Comparison of ENCODE assay signal across 2 cellular contexts in genomic region chr11:78400116-78400515, GRCh38.
TF ChIP-seq lines count a peak whose summit lies in the region.

No MANE protein-coding gene starts in this region.

TF ChIP-seq in IMR-90, 13 proteins besides CTCF, POLR2A, EP300 and RAD21:
- TF ChIP-seq CHD1 (IDR thresholded peaks at IDR 0.05; ENCODE audit: low read depth, low read length) (no peak), FOS (IDR thresholded peaks at IDR 0.05; ENCODE audit: low read depth, low read length) (no peak), MAZ (IDR thresholded peaks at IDR 0.05; ENCODE audit: borderline replicate concordance, low read depth, low read length) (no peak), MXI1 (IDR thresholded peaks at IDR 0.05; ENCODE audit: borderline replicate concordance, low read depth, low read length) (no peak), USF2 (IDR thresholded peaks at IDR 0.05; ENCODE audit: low read depth, low read length) (no peak), BHLHE40 (IDR thresholded peaks at IDR 0.05; ENCODE audit: low read depth, low read length) (no peak), SMC3 (IDR thresholded peaks at IDR 0.05; ENCODE audit: low read depth, low read length) (no peak), RCOR1 (IDR thresholded peaks at IDR 0.05; ENCODE audit: insufficient replicate concordance, low read length) (no peak), ELK1 (IDR thresholded peaks at IDR 0.05; ENCODE audit: borderline replicate concordance, low read depth, low read length) (no peak), RFX5 (IDR thresholded peaks at IDR 0.05; ENCODE audit: low read depth, low read length) (no peak), NFE2L2 (IDR thresholded peaks at IDR 0.05; ENCODE audit: low read depth, low read length) (no peak), MAFK (IDR thresholded peaks at IDR 0.05; ENCODE audit: low read depth, low read length) (no peak), CEBPB (IDR thresholded peaks at IDR 0.05; ENCODE audit: low read depth, low read length) (no peak)

TF ChIP-seq in K562, 482 proteins besides CTCF, POLR2A, EP300 and RAD21 (continues in another document):
- peak; percentile 44; the same call in 1 of the 2 replicates for TF ChIP-seq L3MBTL2 (IDR thresholded peaks at IDR 0.05)
- 0 out of 2 replicates have a peak, but pooled peaks have one; percentile 14 for TF ChIP-seq GATAD2A (IDR thresholded peaks at IDR 0.05)
- no peak for TF ChIP-seq HOMEZ (CRISPR knock-in tag; IDR thresholded peaks at IDR 0.05)
- peak; percentile 96 for TF ChIP-seq MECOM (CRISPR knock-in tag; IDR thresholded peaks at IDR 0.05)
- no peak for TF ChIP-seq ZNF668 (CRISPR knock-in tag; IDR thresholded peaks at IDR 0.05)
- TF ChIP-seq PBX2 (CRISPR knock-in tag; IDR thresholded peaks at IDR 0.05; ENCODE audit: low read depth): no peak
- 0 out of 2 replicates have a peak, but pooled peaks have one; percentile 21 for TF ChIP-seq PBX2 (tag; conservative IDR thresholded peaks at IDR 0.05; ENCODE audit: low read depth)
- peak; percentile 10; the same call in 1 of the 2 replicates for TF ChIP-seq TAL1 (IDR thresholded peaks at IDR 0.05)
- no peak for TF ChIP-seq RFX1 (IDR thresholded peaks at IDR 0.05)
- peak; percentile 63 for TF ChIP-seq MYC (IDR thresholded peaks at IDR 0.05; ENCODE audit: low read depth, low read length)
- no peak for TF ChIP-seq MYC (CRISPR knock-in tag; IDR thresholded peaks at IDR 0.05; ENCODE audit: borderline replicate concordance, low read depth)
- peak in 1 of 2 experiments; percentile 38; a peak in 1 of 4 replicates for TF ChIP-seq RCOR1 (IDR thresholded peaks at IDR 0.05; ENCODE audit: borderline replicate concordance in 1 of 2, low read depth in 2 of 2, low read length in 2 of 2)
- peak; percentile 59; the same call in 1 of the 2 replicates for TF ChIP-seq HDAC2 (IDR thresholded peaks at IDR 0.05)
- TF ChIP-seq NCOR1 (IDR thresholded peaks at IDR 0.05): peak; percentile 37; the same call in 1 of the 2 replicates
- peak; percentile 47 for TF ChIP-seq TCF3 (CRISPR knock-in tag; IDR thresholded peaks at IDR 0.05)
- peak; percentile 36; the same call in 1 of the 2 replicates for TF ChIP-seq STAT5A (IDR thresholded peaks at IDR 0.05; ENCODE audit: borderline replicate concordance, low read length)
- TF ChIP-seq MEIS2 (IDR thresholded peaks at IDR 0.05; ENCODE audit: partially characterized antibody): peak; percentile 92
- TF ChIP-seq TEAD4 (IDR thresholded peaks at IDR 0.05; ENCODE audit: low read length): peak; percentile 54; the same call in 1 of the 2 replicates
- no peak for TF ChIP-seq TEAD4 (CRISPR knock-in tag; IDR thresholded peaks at IDR 0.05; ENCODE audit: borderline replicate concordance)
- no peak for TF ChIP-seq ESRRA (IDR thresholded peaks at IDR 0.05; ENCODE audit: borderline replicate concordance, low read depth)
- peak; percentile 92 to 99 for TF ChIP-seq SRF (CRISPR knock-in tag; IDR thresholded peaks at IDR 0.05)
- TF ChIP-seq ZNF395 (CRISPR knock-in tag; IDR thresholded peaks at IDR 0.05): 0 out of 2 replicates have a peak, but pooled peaks have one; percentile 40
- TF ChIP-seq ZNF184 (CRISPR knock-in tag; IDR thresholded peaks at IDR 0.05): no peak
- peak; percentile 52; the same call in 1 of the 2 replicates for TF ChIP-seq CTBP1 (IDR thresholded peaks at IDR 0.05; ENCODE audit: borderline replicate concordance)
- TF ChIP-seq MGA (IDR thresholded peaks at IDR 0.05): 0 out of 2 replicates have a peak, but pooled peaks have one; percentile 14
- 0 out of 2 replicates have a peak, but pooled peaks have one; percentile 43 for TF ChIP-seq ZNF175 (CRISPR knock-in tag; IDR thresholded peaks at IDR 0.05; ENCODE audit: low read depth)
- TF ChIP-seq ARID3A (IDR thresholded peaks at IDR 0.05; ENCODE audit: borderline replicate concordance, low read depth, low read length): no peak
- peak; percentile 50; the same call in 1 of the 2 replicates for TF ChIP-seq EP400 (IDR thresholded peaks at IDR 0.05)
- TF ChIP-seq ARID1B (IDR thresholded peaks at IDR 0.05): peak; percentile 75
- peak; percentile 47 for TF ChIP-seq CBFA2T3 (IDR thresholded peaks at IDR 0.05)
- TF ChIP-seq PKNOX1 (IDR thresholded peaks at IDR 0.05): peak; percentile 10; the same call in 1 of the 2 replicates
- no peak for TF ChIP-seq TCF15 (CRISPR knock-in tag; IDR thresholded peaks at IDR 0.05)
- TF ChIP-seq CXXC5 (CRISPR knock-in tag; IDR thresholded peaks at IDR 0.05): peak; percentile 55
- TF ChIP-seq MTA1 (IDR thresholded peaks at IDR 0.05; ENCODE audit: borderline replicate concordance): peak; percentile 50; the same call in 1 of the 2 replicates
- TF ChIP-seq HDAC1 (IDR thresholded peaks at IDR 0.05): peak in 1 of 2 experiments; percentile 60; a peak in 1 of 4 replicates
